ENCODE assay signal across 1 cellular context in the genomic region with DNA sequence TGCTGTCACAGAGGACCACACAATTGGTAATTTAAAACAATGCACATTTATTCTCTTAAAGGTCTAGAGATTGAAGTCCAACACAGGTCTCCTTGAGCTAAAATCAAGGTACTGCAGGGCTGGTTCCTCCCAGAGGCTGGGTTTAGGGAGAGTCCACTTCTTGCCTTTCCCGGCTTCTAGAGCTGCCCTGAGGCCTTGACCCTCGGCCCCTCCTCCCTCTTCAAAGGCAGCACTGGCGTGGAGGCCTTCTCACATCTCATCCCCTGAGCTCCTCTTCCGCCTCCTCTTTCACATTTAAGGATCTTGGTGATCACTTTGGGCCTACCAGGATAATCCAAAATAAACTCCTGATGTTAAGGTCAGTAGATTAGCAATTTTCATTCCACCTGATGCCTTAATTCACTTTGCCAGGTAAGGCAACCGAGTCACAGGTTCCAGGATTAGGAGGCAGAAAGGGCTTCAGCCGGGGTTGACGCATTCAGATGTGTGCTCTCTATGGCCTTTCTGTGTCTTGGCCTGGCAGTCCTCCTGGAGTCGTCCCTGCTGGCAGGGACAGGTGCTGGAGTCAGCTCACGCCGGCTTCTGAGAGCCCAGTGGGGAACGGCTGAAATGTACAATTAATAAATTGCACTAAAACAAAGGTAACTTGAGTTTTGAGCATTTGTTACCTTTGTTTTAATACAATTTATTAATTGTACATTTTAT.
TF ChIP-seq lines count a peak whose summit lies in the region.

No MANE protein-coding gene starts in this region.

TF ChIP-seq in H1, 55 proteins besides CTCF, POLR2A, EP300 and RAD21:
- TF ChIP-seq BACH1 (IDR thresholded peaks at IDR 0.05; ENCODE audit: low read length): no peak
- TF ChIP-seq, protein P1, sequence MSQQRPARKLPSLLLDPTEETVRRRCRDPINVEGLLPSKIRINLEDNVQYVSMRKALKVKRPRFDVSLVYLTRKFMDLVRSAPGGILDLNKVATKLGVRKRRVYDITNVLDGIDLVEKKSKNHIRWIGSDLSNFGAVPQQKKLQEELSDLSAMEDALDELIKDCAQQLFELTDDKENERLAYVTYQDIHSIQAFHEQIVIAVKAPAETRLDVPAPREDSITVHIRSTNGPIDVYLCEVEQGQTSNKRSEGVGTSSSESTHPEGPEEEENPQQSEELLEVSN (IDR thresholded peaks at IDR 0.05): no peak
- TF ChIP-seq TAF1 (IDR thresholded peaks at IDR 0.05; ENCODE audit: low read depth, low read length): no peak
- TF ChIP-seq SP1 (IDR thresholded peaks at IDR 0.05; ENCODE audit: low read depth, low read length): no peak
- no peak for TF ChIP-seq NANOG (IDR thresholded peaks at IDR 0.05; ENCODE audit: insufficient read depth, low read depth, low read length, poor library complexity, severe bottlenecking)
- TF ChIP-seq EGR1 (IDR thresholded peaks at IDR 0.05; ENCODE audit: borderline replicate concordance, low read depth, low read length): no peak
- no peak for TF ChIP-seq HDAC2 (IDR thresholded peaks at IDR 0.05; ENCODE audit: borderline replicate concordance in 1 of 2, low read depth in 2 of 2, low read length in 2 of 2)
- no peak for TF ChIP-seq GTF2F1 (IDR thresholded peaks at IDR 0.05; ENCODE audit: borderline replicate concordance, low read depth, low read length)
- no peak for TF ChIP-seq GABPA (IDR thresholded peaks at IDR 0.05; ENCODE audit: borderline replicate concordance, insufficient read depth, low read length)
- TF ChIP-seq KDM4A (IDR thresholded peaks at IDR 0.05; ENCODE audit: low read depth, low read length, severe bottlenecking): no peak
- TF ChIP-seq SP4 (IDR thresholded peaks at IDR 0.05; ENCODE audit: low read length): no peak
- TF ChIP-seq, protein P2, sequence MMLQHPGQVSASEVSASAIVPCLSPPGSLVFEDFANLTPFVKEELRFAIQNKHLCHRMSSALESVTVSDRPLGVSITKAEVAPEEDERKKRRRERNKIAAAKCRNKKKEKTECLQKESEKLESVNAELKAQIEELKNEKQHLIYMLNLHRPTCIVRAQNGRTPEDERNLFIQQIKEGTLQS (IDR thresholded peaks at IDR 0.05; ENCODE audit: insufficient read depth, low read depth, low read length): no peak
- TF ChIP-seq JUN (IDR thresholded peaks at IDR 0.05; ENCODE audit: low read depth, low read length): no peak
- TF ChIP-seq RXRA (IDR thresholded peaks at IDR 0.05; ENCODE audit: insufficient read depth, low read depth, low read length): no peak
- no peak for TF ChIP-seq KDM1A (IDR thresholded peaks at IDR 0.05; ENCODE audit: borderline replicate concordance, low read length)
- no peak for TF ChIP-seq SUZ12 (IDR thresholded peaks at IDR 0.05; ENCODE audit: low read length)
- no peak for TF ChIP-seq SIRT6 (IDR thresholded peaks at IDR 0.05; ENCODE audit: low read length)
- TF ChIP-seq NRF1 (IDR thresholded peaks at IDR 0.05; ENCODE audit: low read depth, low read length): no peak
